8 cellular contexts compared by ENCODE assay signal in genomic region chr6:106325336-106326178, GRCh38. TPM values are rescaled to one million over a fixed set of nuclear protein-coding genes. Genes with fewer than 3 reads are reported as not detected.
DNase-seq lines count a peak whose midpoint lies in the region; ATAC-seq and TF ChIP-seq lines count a peak whose summit lies in the region.

TSS of gene ATG5 (minus strand) at chr6:106325760. CDS start at chr6:106316208, 9,552 bp downstream.

- intact Hi-C loops in breast epithelium (cut with DNase I; ENCODE audit: low total_unique reads): no loop called here

- TF ChIP-seq CTCF in VCaP (conservative IDR thresholded peaks at IDR 0.05) (no peak), breast epithelium (IDR thresholded peaks at IDR 0.05) (no peak)

- ATAC-seq in GM18870 (IDR thresholded peaks at IDR 0.05; ENCODE audit: unreplicated experiment): peak; percentile 93
- ATAC-seq in HG03135 (IDR thresholded peaks at IDR 0.05; ENCODE audit: unreplicated experiment): peak; percentile 92

- H3K4me1 ChIP-seq in ACC112 (ENCODE audit: control insufficient read depth, insufficient read depth, low read length, unreplicated experiment) (peaks cover 8% of the 10 kb centered on the region), breast epithelium (peaks cover 0 to 7% of the 10 kb centered on the region in 2 donors), iPS-18a (ENCODE audit: control insufficient read depth, low read depth, low read length) (peaks cover 7% of the 10 kb centered on the region), skeletal muscle satellite cell (ENCODE audit: control insufficient read depth, insufficient read depth, low read length) (peaks cover 9% of the 10 kb centered on the region)

- peaks cover 42% of the 10 kb centered on the region for H3K79me2 ChIP-seq in ACC112 (ENCODE audit: control insufficient read depth, insufficient read depth, low read length, unreplicated experiment)

- H3K9me3 ChIP-seq in breast epithelium (no peaks in the 10 kb centered on the region), iPS-18a (ENCODE audit: control insufficient read depth, low read depth, low read length) (no peaks in the 10 kb centered on the region), skeletal muscle satellite cell (replicated peaks; ENCODE audit: low read length) (no peaks in the 10 kb centered on the region)

- peak within 1 kb of the TSS; percentile 99 for H2AFZ ChIP-seq in ACC112 (ENCODE audit: low read length, unreplicated experiment)

- H3K27me3 ChIP-seq in ACC112 (ENCODE audit: insufficient read depth, low read length) (0 out of 2 replicates have a peak, but pooled peaks cover 3% of the 10 kb centered on the region), breast epithelium (no peaks in the 10 kb centered on the region), iPS-18a (ENCODE audit: control insufficient read depth, insufficient read depth, low read length) (no peaks in the 10 kb centered on the region), skeletal muscle satellite cell (ENCODE audit: control insufficient read depth, insufficient read depth, low read length) (peaks cover 14% of the 10 kb centered on the region)

- H3K27ac ChIP-seq in ACC112 (ENCODE audit: low read depth, low read length): peak within 1 kb of the TSS; percentile 78
- H3K27ac ChIP-seq in VCaP: peak within 1 kb of the TSS; percentile 89
- peak within 1 kb of the TSS; percentile 95 to 96 for H3K27ac ChIP-seq in breast epithelium
- peak within 1 kb of the TSS; percentile 92 for H3K27ac ChIP-seq in iPS-18a (ENCODE audit: low read length)

- H3K4me3 ChIP-seq in ACC112 (ENCODE audit: low read depth, low read length): peak within 1 kb of the TSS; percentile 94
- peak within 1 kb of the TSS; percentile 67 to 90 (median 88) for H3K4me3 ChIP-seq in breast epithelium
- H3K4me3 ChIP-seq in iPS-18a (ENCODE audit: low read length): peak within 1 kb of the TSS; percentile 96
- H3K4me3 ChIP-seq in skeletal muscle satellite cell (ENCODE audit: low read length): peak within 1 kb of the TSS; percentile 91

- H3K9ac ChIP-seq in iPS-18a (ENCODE audit: low read length): peak within 1 kb of the TSS; percentile 78
- H3K9ac ChIP-seq in skeletal muscle satellite cell (ENCODE audit: low read depth, low read length): peak within 1 kb of the TSS; percentile 91

- DNase-seq in NCI-H2196 treated with DMSO at 0.1 percent for 48 hours (lab: John Stamatoyannopoulos, UW; ENCODE audit: unreplicated experiment) (peak; percentile 93), breast epithelium (ENCODE audit: low spot score in 2 of 2) (peak; percentile 99 to 100)

- TF ChIP-seq POLR2A in breast epithelium (IDR thresholded peaks at IDR 0.05): peak; percentile 36

- H3K36me3 ChIP-seq in ACC112 (ENCODE audit: insufficient read depth, low read length) (no peaks in the 10 kb centered on the region), breast epithelium (no peaks in the 10 kb centered on the region), iPS-18a (ENCODE audit: control insufficient read depth, low read depth, low read length) (no peaks in the 10 kb centered on the region), skeletal muscle satellite cell (ENCODE audit: insufficient read depth, low read length) (no peaks in the 10 kb centered on the region)

- H3K4me2 ChIP-seq in skeletal muscle satellite cell (ENCODE audit: low read length): peak within 1 kb of the TSS; percentile 80

RNA-seq across cellular contexts. Expression of gene ATG5, which starts in this region (rescaled TPM):
- total RNA-seq in breast epithelium: 10 to 100 TPM; 35.8 to 51.1 (median 45.9) TPM
- total RNA-seq in skeletal muscle satellite cell (2012; rRNA removed): 38.2 and 41.3 TPM in 2 replicates

Comparison
In these comparisons a context has a peak if more than half of its experiments do, and no peak if none do; other contexts are left out.
1. Peak in every context shown above with its lines: DNase-seq, ATAC-seq, H3K4me3 ChIP-seq and H3K27ac ChIP-seq.